21 cellular contexts compared by ENCODE assay signal in genomic region chr4:119243868-119244267, GRCh38.
"Had no signal": no experiment of that assay in that cellular context is flagged by ENCODE, and none has a peak within 500 bp of the region (broad histone marks: within the 10 kb centered on the region; RNA-seq: fewer than 3 reads in every experiment).

No MANE protein-coding gene starts in this region.

- H3K36me3 ChIP-seq: colonic mucosa, neutrophil had no signal

- H3K27ac ChIP-seq: colonic mucosa, esophagus muscularis mucosa, foreskin keratinocyte, neutrophil, right atrium auricular region, thyroid gland had no signal

- H3K27me3 ChIP-seq: colonic mucosa, esophagus muscularis mucosa, foreskin keratinocyte, heart right ventricle, neutrophil, pancreas, right atrium auricular region, stomach, thyroid gland, upper lobe of left lung had no signal

- DNase-seq: colonic mucosa; effector CD8-positive, alpha-beta T cell; endodermal cell; foreskin keratinocyte; glutamatergic neuron; heart right ventricle; hippocampal formation; islet precursor cell; naive B cell; pancreas; stimulated activated CD4-positive, alpha-beta T cell treated with anti-CD3 and anti-CD28 coated beads, Interleukin-2, amount 100 ng/mL, for 24 hours; stimulated activated CD4-positive, alpha-beta T cell treated with anti-CD3 and anti-CD28 coated beads, Interleukin-4, amount 100 ng/mL, for 24 hours; stimulated activated naive CD4-positive, alpha-beta T cell treated with Interleukin-2 at 50 U/mL for 16 hours; stomach; thyroid gland; upper lobe of left lung had no signal

- H3K9me3 ChIP-seq: colonic mucosa, esophagus muscularis mucosa, heart right ventricle, neutrophil, pancreas, right atrium auricular region, stomach, thyroid gland, upper lobe of left lung had no signal

- H3K4me3 ChIP-seq: colonic mucosa, esophagus muscularis mucosa, heart right ventricle, lung, pancreas, right atrium auricular region, stomach, thyroid gland, upper lobe of left lung had no signal

- FAIRE-seq: pancreas, urothelium cell line had no signal

- H3K4me1 ChIP-seq: colonic mucosa, thyroid gland had no signal
